Comparison of ENCODE assay signal across 10 cellular contexts in genomic region chr11:109422755-109423113, GRCh38. TPM values are rescaled to one million over a fixed set of nuclear protein-coding genes. Genes with fewer than 3 reads are reported as not detected.
DNase-seq lines count a peak whose midpoint lies in the region; TF ChIP-seq lines count a peak whose summit lies in the region.
"Had no signal": no experiment of that assay in that cellular context is flagged by ENCODE, and none has a peak within 500 bp of the region (broad histone marks: within the 10 kb centered on the region; RNA-seq: fewer than 3 reads in every experiment).

No MANE protein-coding gene starts in this region.

- TF ChIP-seq CTCF in epithelial cell of esophagus (IDR thresholded peaks at IDR 0.05; ENCODE audit: insufficient read depth, low read depth, low read length, missing control alignments) (no peak), nephron progenitor cell (IDR thresholded peaks at IDR 0.05) (no peak), prostate gland (IDR thresholded peaks at IDR 0.05) (no peak)

- H3K9me3 Mint-ChIP-seq in nephron progenitor cell: no peaks in the 10 kb centered on the region

- H3K4me3 ChIP-seq in epithelial cell of esophagus (ENCODE audit: low read length) (peak overlapping the region; percentile 30), prostate gland (no peak overlapping the region)
- H3K4me3 ChIP-seq: right lobe of liver, uterus had no signal

- H3K36me3 ChIP-seq in prostate gland: no peaks in the 10 kb centered on the region
- H3K36me3 ChIP-seq: right lobe of liver, uterus had no signal

- peaks cover 49% of the 10 kb centered on the region for H3K27me3 Mint-ChIP-seq in nephron progenitor cell (ENCODE audit: low read depth, poor library complexity)

- H3K27ac ChIP-seq in prostate gland: no peak overlapping the region
- H3K27ac ChIP-seq: right lobe of liver, uterus had no signal

- peak overlapping the region; percentile 85 for H3K4me3 Mint-ChIP-seq in nephron progenitor cell

- no peak overlapping the region for H3K27ac Mint-ChIP-seq in nephron progenitor cell

- peaks cover 9% of the 10 kb centered on the region for H3K27me3 ChIP-seq in prostate gland (replicated peaks; ENCODE audit: insufficient read depth)

- no peaks in the 10 kb centered on the region for H3K4me1 ChIP-seq in prostate gland (replicated peaks)
- H3K4me1 ChIP-seq: right lobe of liver had no signal

- no peak for TF ChIP-seq POLR2A in prostate gland (IDR thresholded peaks at IDR 0.05)

- WGBS in prostate gland: 2% methylated on average over 26 of the region's 26 CpGs

- H3K9me3 ChIP-seq in prostate gland: no peaks in the 10 kb centered on the region
- H3K9me3 ChIP-seq: right lobe of liver, uterus had no signal

- peak; percentile 23 for DNase-seq in AG08396 (ENCODE audit: low spot score)
- DNase-seq in NCI-H1105 (lab: John Stamatoyannopoulos, UW): peak; percentile 21
- peak; percentile 37 for DNase-seq in epithelial cell of esophagus (ENCODE audit: low read depth)
- no peak for DNase-seq in nephron progenitor cell
- no peak for DNase-seq in prostate gland (ENCODE audit: low spot score)
- no peak for DNase-seq in effector CD8-positive, alpha-beta T cell (lab: John Stamatoyannopoulos, UW)
- DNase-seq in activated CD4-positive, alpha-beta T cell treated with anti-CD3 and anti-CD28 coated beads, Interleukin-2, amount 50 U/mL, for 4 hours: no peak
- no peak for DNase-seq in H4 (ENCODE audit: low spot score)
- DNase-seq: uterus had no signal

- intact Hi-C loops in prostate gland (cut with DNase I): no loop called here

- peaks cover 24% of the 10 kb centered on the region for H3K4me1 Mint-ChIP-seq in nephron progenitor cell

- H3K36me3 Mint-ChIP-seq in nephron progenitor cell (ENCODE audit: low read depth): no peaks in the 10 kb centered on the region

RNA-seq across cellular contexts. Expression of gene C11orf87, which starts 0.7 kb away (rescaled TPM):
- not detected for total RNA-seq in prostate gland
- total RNA-seq in H4 (2014; rRNA removed; shearing (Covaris generic)): not detected in 2 replicates
- total RNA-seq: right lobe of liver had no signal

Comparison
In these comparisons a context has a peak if more than half of its experiments do, and no peak if none do; other contexts are left out.
1. DNase-seq: peak in AG08396 (single experiment), NCI-H1105 (single experiment) and epithelial cell of esophagus (single experiment); none in nephron progenitor cell (single experiment), prostate gland (single experiment), effector CD8-positive, alpha-beta T cell (single experiment), activated CD4-positive, alpha-beta T cell treated with anti-CD3 and anti-CD28 coated beads, Interleukin-2, amount 50 U/mL, for 4 hours (0 of 2) and H4 (single experiment).